28 cellular contexts compared by ENCODE assay signal in genomic region chr11:47350315-47350714, GRCh38. TPM values are rescaled to one million over a fixed set of nuclear protein-coding genes. Genes with fewer than 3 reads are reported as not detected.
"Had no signal": no experiment of that assay in that cellular context is flagged by ENCODE, and none has a peak within 500 bp of the region (broad histone marks: within the 10 kb centered on the region; RNA-seq: fewer than 3 reads in every experiment).

No MANE protein-coding gene starts in this region.

- H3K4me3 Mint-ChIP-seq: endodermal cell; naive thymus-derived CD8-positive, alpha-beta T cell had no signal

- H3K36me3 ChIP-seq: colonic mucosa, pancreas, right lobe of liver, thoracic aorta had no signal

- H3K4me1 Mint-ChIP-seq: naive thymus-derived CD8-positive, alpha-beta T cell had no signal

- H3K9me3 ChIP-seq: colonic mucosa, left lung, mucosa of descending colon, pancreas, right lobe of liver, stomach, thoracic aorta had no signal

- H3K4me1 ChIP-seq: colonic mucosa, right lobe of liver had no signal

- DNase-seq: caudate nucleus; colonic mucosa; effector CD4-positive, alpha-beta T cell; endodermal cell; erythroblast; islet precursor cell; left lung; mucosa of descending colon; nucleus accumbens; stimulated activated CD4-positive, alpha-beta T cell treated with anti-CD3 and anti-CD28 coated beads, Interleukin-15, amount 100 ng/mL, for 24 hours; stimulated activated CD4-positive, alpha-beta T cell treated with anti-CD3 and anti-CD28 coated beads, Interleukin-1b, Interleukin-23, amount 100 ng/mL, for 48 hours; stimulated activated CD4-positive, alpha-beta T cell treated with anti-CD3 and anti-CD28 coated beads, Interleukin-4, amount 100 ng/mL, for 4 hours; stimulated activated naive CD4-positive, alpha-beta T cell; stomach; substantia nigra; trophoblast cell had no signal

- H3K27me3 ChIP-seq: colonic mucosa, left lung, pancreas, right lobe of liver, stomach had no signal

- H3K36me3 Mint-ChIP-seq: naive thymus-derived CD8-positive, alpha-beta T cell had no signal

- H3K27ac Mint-ChIP-seq: endodermal cell; naive thymus-derived CD8-positive, alpha-beta T cell; progenitor cell of endocrine pancreas had no signal

- ATAC-seq: left lung; mucosa of descending colon; naive thymus-derived CD8-positive, alpha-beta T cell; right lobe of liver had no signal

- H3K27ac ChIP-seq: colonic mucosa, left lung, pancreas, right lobe of liver, stomach, thoracic aorta had no signal

- H3K27me3 Mint-ChIP-seq: naive thymus-derived CD8-positive, alpha-beta T cell; progenitor cell of endocrine pancreas had no signal

- H3K4me3 ChIP-seq: colonic mucosa, left lung, lung, mucosa of descending colon, pancreas, right lobe of liver, stomach, thoracic aorta had no signal

- H3K9me3 Mint-ChIP-seq: endodermal cell; naive thymus-derived CD8-positive, alpha-beta T cell had no signal

RNA-seq across cellular contexts. Expression of gene MYBPC3, which starts 2.2 kb away (rescaled TPM):
- total RNA-seq: dermis microvascular lymphatic vessel endothelial cell, endothelial cell of umbilical vein, frontal cortex, glomerular endothelial cell, thoracic aorta, urinary bladder had no signal
- polyA plus RNA-seq: endothelial cell of umbilical vein; naive thymus-derived CD8-positive, alpha-beta T cell; neural cell had no signal

RNA-seq across cellular contexts. Expression of gene SPI1, which starts 28.0 kb away (rescaled TPM):
- total RNA-seq: dermis microvascular lymphatic vessel endothelial cell, endodermal cell, endothelial cell of umbilical vein, glomerular endothelial cell, progenitor cell of endocrine pancreas had no signal
- polyA plus RNA-seq: endothelial cell of umbilical vein; naive thymus-derived CD8-positive, alpha-beta T cell; neural cell had no signal
